In the genomic region with DNA sequence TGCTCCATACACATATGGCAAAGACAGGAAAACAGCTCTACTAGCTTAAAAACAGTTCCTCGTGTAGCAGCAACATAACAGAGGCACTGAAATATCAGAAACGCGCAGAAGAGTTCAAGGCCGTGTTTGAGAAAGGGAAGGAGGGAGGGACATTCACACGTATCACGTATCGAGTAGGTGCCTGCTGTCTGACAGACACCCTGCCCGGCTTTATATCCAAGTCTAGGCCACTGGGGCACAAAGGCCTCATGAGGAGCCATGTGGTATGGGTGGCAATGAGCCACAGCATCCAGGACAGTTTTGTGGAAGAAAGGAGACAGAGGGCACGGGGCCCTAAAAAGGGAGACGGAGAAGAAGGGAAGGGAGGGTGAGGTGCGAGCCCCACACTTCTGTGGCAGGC, we compare ENCODE assay signal across 1 cellular context.
A peak's percentile ranks its signal among the peaks of the same experiment; 100 is the strongest.
TF ChIP-seq lines count a peak whose summit lies in the region.

No MANE protein-coding gene starts in this region.

TF ChIP-seq in HepG2, 621 proteins besides CTCF, POLR2A, EP300 and RAD21 (continued from another document):
- TF ChIP-seq SOX5 (CRISPR knock-in tag; IDR thresholded peaks at IDR 0.05; ENCODE audit: borderline replicate concordance) (peak; percentile 22; the same call in 1 of the 2 replicates), ZNF432 (CRISPR knock-in tag; IDR thresholded peaks at IDR 0.05; ENCODE audit: borderline replicate concordance) (no peak), WIZ (CRISPR knock-in tag; IDR thresholded peaks at IDR 0.05) (no peak), ZNF713 (CRISPR knock-in tag; IDR thresholded peaks at IDR 0.05) (no peak), KDM3A (CRISPR knock-in tag; IDR thresholded peaks at IDR 0.05; ENCODE audit: low read depth) (no peak), AGO1 (IDR thresholded peaks at IDR 0.05; ENCODE audit: low read depth, low read length, poor library complexity, severe bottlenecking) (no peak), JARID2 (CRISPR knock-in tag; IDR thresholded peaks at IDR 0.05; ENCODE audit: insufficient replicate concordance) (no peak), ZNF451 (CRISPR knock-in tag; IDR thresholded peaks at IDR 0.05) (no peak)
- TF ChIP-seq, protein P1, sequence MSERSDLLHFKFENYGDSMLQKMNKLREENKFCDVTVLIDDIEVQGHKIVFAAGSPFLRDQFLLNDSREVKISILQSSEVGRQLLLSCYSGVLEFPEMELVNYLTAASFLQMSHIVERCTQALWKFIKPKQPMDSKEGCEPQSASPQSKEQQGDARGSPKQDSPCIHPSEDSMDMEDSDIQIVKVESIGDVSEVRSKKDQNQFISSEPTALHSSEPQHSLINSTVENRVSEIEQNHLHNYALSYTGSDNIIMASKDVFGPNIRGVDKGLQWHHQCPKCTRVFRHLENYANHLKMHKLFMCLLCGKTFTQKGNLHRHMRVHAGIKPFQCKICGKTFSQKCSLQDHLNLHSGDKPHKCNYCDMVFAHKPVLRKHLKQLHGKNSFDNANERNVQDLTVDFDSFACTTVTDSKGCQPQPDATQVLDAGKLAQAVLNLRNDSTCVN (CRISPR knock-in tag; IDR thresholded peaks at IDR 0.05; ENCODE audit: borderline replicate concordance), result no peak
TF ChIP-seq in HepG2: peak in this region for 14.
